In the genomic region with DNA sequence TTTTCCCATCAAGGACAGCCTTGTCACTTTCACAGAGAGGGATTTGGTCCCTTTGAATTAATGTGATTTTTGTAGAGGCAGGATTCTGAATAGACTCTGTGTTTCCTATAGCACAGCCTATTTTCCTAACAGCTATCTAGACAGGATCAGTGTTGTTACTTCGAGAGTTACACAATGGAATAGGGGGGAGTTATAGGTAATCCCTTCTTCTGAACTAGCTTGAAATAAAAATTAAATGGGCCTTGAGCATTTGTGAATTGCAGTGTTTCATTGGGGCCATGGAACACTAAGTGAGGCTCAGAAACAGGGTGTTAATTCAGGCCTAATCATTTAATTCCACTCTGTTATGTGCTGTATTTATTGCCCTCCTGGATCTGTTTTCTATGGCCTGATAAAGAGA, we compare ENCODE assay signal across 19 cellular contexts.
DNase-seq lines count a peak whose midpoint lies in the region; ATAC-seq, FAIRE-seq and TF ChIP-seq lines count a peak whose summit lies in the region.
"Had no signal": no experiment of that assay in that cellular context is flagged by ENCODE, and none has a peak within 500 bp of the region (broad histone marks: within the 10 kb centered on the region; RNA-seq: fewer than 3 reads in every experiment).

No MANE protein-coding gene starts in this region.

- H2AFZ ChIP-seq in GM23338 = peak overlapping the region; percentile 80; the same call in 1 of the 2 replicates
- H2AFZ ChIP-seq in H1 (ENCODE audit: low read length) = peak overlapping the region; percentile 94; the same call in 1 of the 2 replicates
- H2AFZ ChIP-seq: GM23248 had no signal

- H3K79me2 ChIP-seq in GM23338 (replicated peaks; ENCODE audit: insufficient read depth) (no peaks in the 10 kb centered on the region), H1 (ENCODE audit: control insufficient read depth in 1 of 2, insufficient read depth in 2 of 2, low read length in 2 of 2) (no peaks in the 10 kb centered on the region)

- H2BK12ac ChIP-seq in H1 (ENCODE audit: low read depth, low read length) = no peak overlapping the region

- H3K79me1 ChIP-seq in H1 (ENCODE audit: low read depth, low read length) = no peaks in the 10 kb centered on the region

- H3K27me3 Mint-ChIP-seq in GM23338 (ENCODE audit: insufficient read depth, low read depth, poor library complexity) = peaks cover 11% of the 10 kb centered on the region

- no peak overlapping the region for H3K14ac ChIP-seq in H1 (ENCODE audit: insufficient read length)

- no peak overlapping the region for H4K8ac ChIP-seq in H1 (ENCODE audit: extremely low read depth, insufficient read depth, low read length)

- H3K4ac ChIP-seq in H1 (replicated peaks; ENCODE audit: insufficient read length, low read depth, low read length) = no peak overlapping the region

- no peak overlapping the region for H3K23ac ChIP-seq in H1 (ENCODE audit: insufficient read length)

- FAIRE-seq in H1 (lab: Jason Lieb, UNC) = no peak

- H3K27ac ChIP-seq in A673 (ENCODE audit: low read depth, low read length, poor library complexity, severe bottlenecking) = peak overlapping the region; percentile 66
- no peak overlapping the region; the same call in 1 of the 2 replicates for H3K27ac ChIP-seq in GM23338 (ENCODE audit: low read depth)
- H3K27ac ChIP-seq in H1 (ENCODE audit: low read depth, low read length) = no peak overlapping the region
- H3K27ac ChIP-seq: GM23248, KMS-11 had no signal

- H4K20me1 ChIP-seq in GM23338 (replicated peaks; ENCODE audit: insufficient read depth) (no peaks in the 10 kb centered on the region), H1 (replicated peaks in 1 of 2; ENCODE audit: control insufficient read depth in 1 of 2, insufficient read depth in 2 of 2, low read length in 2 of 2) (no peaks in the 10 kb centered on the region)

- H3K4me1 ChIP-seq in A673 (ENCODE audit: insufficient read depth, low read length, poor library complexity, severe bottlenecking) (peaks cover 100% of the 10 kb centered on the region), GM23338 (ENCODE audit: insufficient read depth) (peaks cover 46% of the 10 kb centered on the region), H1 (replicated peaks in 1 of 4; ENCODE audit: control insufficient read depth in 3 of 4, insufficient read depth in 4 of 4, low read length in 3 of 4) (peaks cover 0 to 12% (median 3%) of the 10 kb centered on the region in 4 experiments; a peak in 5 of 7 replicates)
- H3K4me1 ChIP-seq: BE2C, Caco-2 had no signal

- H4K91ac ChIP-seq in H1 (replicated peaks; ENCODE audit: insufficient read length, low read length) = no peak overlapping the region

- intact Hi-C loops in A673 (cut with micrococcal nuclease; ENCODE audit: unreplicated experiment) = no loop called here

- no peak for TF ChIP-seq CTCF in A673 (conservative IDR thresholded peaks at IDR 0.05; ENCODE audit: low read depth, low read length)
- TF ChIP-seq CTCF in GM23338 (conservative IDR thresholded peaks at IDR 0.05; ENCODE audit: low read depth in 2 of 2) = no peak
- no peak for TF ChIP-seq CTCF in H1 (IDR thresholded peaks at IDR 0.05; ENCODE audit: control extremely low read depth in 1 of 3, insufficient read depth in 1 of 3, low read depth in 1 of 3, low read length in 3 of 3)

- no peak overlapping the region for H4K5ac ChIP-seq in H1 (ENCODE audit: insufficient read length, low read depth, low read length)

- TF ChIP-seq EP300 in H1 (IDR thresholded peaks at IDR 0.05; ENCODE audit: borderline replicate concordance in 1 of 2, low read depth in 2 of 2, low read length in 2 of 2) = no peak

- CTCF ChIA-PET in A673 (lab: Charles Lee) = no interaction called here
- CTCF ChIA-PET in H1 (lab: Charles Lee; ENCODE audit: partially characterized antibody) = interaction anchor here (1.1 to 1.4 kb wide), 3 partner anchors 10 to 99 kb away, joined by 3 to 4 read pairs (median 3); no protein-coding TSS in a partner anchor

- no peak overlapping the region for H3K4me3 Mint-ChIP-seq in GM23338
- H3K4me3 Mint-ChIP-seq: CD8-positive, alpha-beta memory T cell had no signal

- H3K36me3 Mint-ChIP-seq in GM23338 (ENCODE audit: low read depth) = no peaks in the 10 kb centered on the region
- H3K36me3 Mint-ChIP-seq: CD4-positive, CD25-positive, alpha-beta regulatory T cell; CD8-positive, alpha-beta memory T cell had no signal

- no TSS peak for BruUV-seq in A673 (replicated peaks; lab: Mats Ljungman, UMichigan)

- no peaks in the 10 kb centered on the region for H3K23me2 ChIP-seq in H1 (ENCODE audit: low read depth, low read length)

- no peak overlapping the region for H3K18ac ChIP-seq in H1 (ENCODE audit: extremely low read depth, low read length)

- H3K9me2 ChIP-seq in GM23338 (ENCODE audit: insufficient read depth) = no peaks in the 10 kb centered on the region

- H2BK15ac ChIP-seq in H1 (ENCODE audit: low read length) = no peak overlapping the region

- TF ChIP-seq POLR2A in H1 (IDR thresholded peaks at IDR 0.05; ENCODE audit: control extremely low read depth in 1 of 2, low read depth in 2 of 2, low read length in 2 of 2) = no peak

- no peak for TF ChIP-seq RAD21 in H1 (IDR thresholded peaks at IDR 0.05 in 1 of 2, conservative IDR thresholded peaks at IDR 0.05 in 1 of 2; ENCODE audit: low read depth in 2 of 2, low read length in 2 of 2)

- no peaks in the 10 kb centered on the region for H3K9me3 ChIP-seq in A673 (ENCODE audit: low read depth, low read length, poor library complexity, severe bottlenecking)
- no peaks in the 10 kb centered on the region for H3K9me3 ChIP-seq in H1 (ENCODE audit: insufficient read depth in 2 of 2, low read depth in 1 of 2, low read length in 1 of 2)
- H3K9me3 ChIP-seq: BE2C, Caco-2 had no signal

- POLR2A ChIA-PET in A673 (lab: Charles Lee; ENCODE audit: low non-redundant PET) (no interaction called here), H1 (lab: Charles Lee; ENCODE audit: partially characterized antibody) (no interaction called here)

- ATAC-seq in GM23338 (no peak), HG03196 (IDR thresholded peaks at IDR 0.05; ENCODE audit: unreplicated experiment) (no peak), GM21528 (IDR thresholded peaks at IDR 0.05; ENCODE audit: low FRiP score, unreplicated experiment) (no peak)
- ATAC-seq: HCT116 had no signal

- H3K36me3 ChIP-seq in A673 (ENCODE audit: insufficient read depth, low read length, poor library complexity, severe bottlenecking) (no peaks in the 10 kb centered on the region), GM23338 (ENCODE audit: insufficient read depth) (no peaks in the 10 kb centered on the region), H1 (ENCODE audit: control insufficient read depth in 2 of 4, insufficient read depth in 4 of 4, low read length in 3 of 4) (no peaks in the 10 kb centered on the region)
- H3K36me3 ChIP-seq: BE2C had no signal

- H3K9me3 Mint-ChIP-seq in GM23338 = no peaks in the 10 kb centered on the region
- H3K9me3 Mint-ChIP-seq: CD8-positive, alpha-beta memory T cell had no signal

- no peak overlapping the region for H3K56ac ChIP-seq in H1 (replicated peaks; ENCODE audit: insufficient read length, low read depth, low read length)

- H3K4me1 Mint-ChIP-seq in GM23338 = peaks cover 50% of the 10 kb centered on the region
- H3K4me1 Mint-ChIP-seq: CD4-positive, CD25-positive, alpha-beta regulatory T cell; CD8-positive, alpha-beta memory T cell had no signal

- WGBS in H1 (ENCODE audit: extremely low coverage in 1 of 2, insufficient coverage in 1 of 2, insufficient read length in 1 of 2, insufficient replicate concordance in 2 of 2, low coverage in 1 of 2, low lambda C conversion rate in 2 of 2, missing lambda C conversion rate in 1 of 2), 2 experiments = 92% methylated on average over 1 of the region's 1 CpG; no CpG with 5 or more reads in 1 of the 2 experiments

- no peaks in the 10 kb centered on the region for H3F3A ChIP-seq in GM23338 (replicated peaks; ENCODE audit: low read depth)

- H2BK120ac ChIP-seq in H1 (replicated peaks; ENCODE audit: low read depth, low read length) = no peak overlapping the region

- DNase-seq in A673 (ENCODE audit: low spot score) = no peak
- no peak for DNase-seq in GM23338 (ENCODE audit: low spot score)
- DNase-seq in NCI-H82 (lab: John Stamatoyannopoulos, UW) = peak; percentile 85
- no peak for DNase-seq in H1 (ENCODE audit: low read depth in 1 of 2, low spot score in 2 of 2)
- DNase-seq in GM19240 (ENCODE audit: insufficient read length, low spot score) = no peak
- DNase-seq in DMS 273 (lab: John Stamatoyannopoulos, UW; ENCODE audit: unreplicated experiment) = no peak
- DNase-seq: ACHN; BE2C; C1 segment of cervical spinal cord; Caco-2; CD4-positive, CD25-positive, alpha-beta regulatory T cell; CD8-positive, alpha-beta memory T cell; GF-D8; GM23248; H7 had no signal

- H3K4me3 ChIP-seq in A673 (ENCODE audit: low read depth, low read length, poor library complexity, severe bottlenecking) = no peak overlapping the region
- H3K4me3 ChIP-seq in GM23338 = no peak overlapping the region
- no peak overlapping the region for H3K4me3 ChIP-seq in H1 (ENCODE audit: extremely low read depth in 1 of 4, insufficient read depth in 2 of 4, low read depth in 3 of 4, low read length in 4 of 4)
- H3K4me3 ChIP-seq: GM23248 had no signal

- H2AK5ac ChIP-seq in H1 (ENCODE audit: low read depth, low read length) = no peak overlapping the region

- no peak overlapping the region for H2BK5ac ChIP-seq in H1 (ENCODE audit: low read depth, low read length)

- no peak overlapping the region; the same call in 1 of the 2 replicates for H3K27ac Mint-ChIP-seq in GM23338
- H3K27ac Mint-ChIP-seq: CD4-positive, CD25-positive, alpha-beta regulatory T cell; CD8-positive, alpha-beta memory T cell had no signal

- no peak overlapping the region for H3K4me2 ChIP-seq in GM23338
- no peak overlapping the region for H3K4me2 ChIP-seq in H1 (ENCODE audit: insufficient read depth in 1 of 2, low read depth in 2 of 2, low read length in 2 of 2)
- H3K4me2 ChIP-seq: KMS-11 had no signal

- H3K27me3 ChIP-seq in A673 (replicated peaks; ENCODE audit: insufficient read depth, low read depth, low read length, poor library complexity) (no peaks in the 10 kb centered on the region), GM23338 (ENCODE audit: insufficient read depth) (no peaks in the 10 kb centered on the region), H1 (replicated peaks in 1 of 4; ENCODE audit: control insufficient read depth in 3 of 4, extremely low read depth in 1 of 4, insufficient read depth in 3 of 4, low read length in 3 of 4) (no peaks in the 10 kb centered on the region)
- H3K27me3 ChIP-seq: BE2C had no signal

- no peak overlapping the region for H2BK20ac ChIP-seq in H1 (ENCODE audit: low read length)

- H3K9ac ChIP-seq in H1 (replicated peaks in 1 of 4; ENCODE audit: extremely low read depth in 1 of 4, low read depth in 3 of 4, low read length in 3 of 4) = no peak overlapping the region
- H3K9ac ChIP-seq: GM23248, KMS-11 had no signal

TF ChIP-seq in GM23338, 12 proteins besides CTCF, POLR2A, EP300 and RAD21 (continues in another document):
- no peak for TF ChIP-seq NANOG (IDR thresholded peaks at IDR 0.05; ENCODE audit: borderline replicate concordance)

TF ChIP-seq in H1, 55 proteins besides CTCF, POLR2A, EP300 and RAD21 (continues in another document):
- TF ChIP-seq FOSL1 (IDR thresholded peaks at IDR 0.05; ENCODE audit: insufficient read depth, low read depth, low read length) (no peak), CHD2 (IDR thresholded peaks at IDR 0.05; ENCODE audit: low read length) (no peak), ASH2L (IDR thresholded peaks at IDR 0.05; ENCODE audit: low read length) (no peak), CTBP2 (IDR thresholded peaks at IDR 0.05; ENCODE audit: borderline replicate concordance, insufficient read depth, insufficient read length, low read length) (no peak), SP2 (IDR thresholded peaks at IDR 0.05; ENCODE audit: low read length) (no peak)
